ENCODE assay signal across 10 cellular contexts in the genomic region with DNA sequence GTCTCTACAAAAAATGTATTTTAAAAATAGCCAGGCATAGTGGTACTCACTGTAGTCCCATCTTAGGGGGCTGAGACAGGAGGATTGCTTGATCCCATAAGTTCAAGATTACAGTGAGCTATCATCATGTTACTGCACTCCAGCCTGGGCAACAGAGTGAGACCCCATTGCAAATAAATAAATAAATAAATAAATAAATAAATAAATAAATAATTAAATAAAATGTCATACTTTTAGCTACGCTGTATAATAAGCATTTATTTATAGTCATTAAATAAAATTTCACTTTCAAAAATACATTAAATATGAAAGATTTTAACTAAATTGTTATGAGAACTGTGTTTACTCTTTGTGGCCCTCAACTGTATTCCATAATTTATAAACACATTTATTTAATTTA.
"Had no signal": no experiment of that assay in that cellular context is flagged by ENCODE, and none has a peak within 500 bp of the region (broad histone marks: within the 10 kb centered on the region; RNA-seq: fewer than 3 reads in every experiment).

No MANE protein-coding gene starts in this region.

- H3K27me3 Mint-ChIP-seq: IgD-negative memory B cell had no signal

- H3K27ac Mint-ChIP-seq: GM23338, H9, HFFc6, IgD-negative memory B cell had no signal

- FAIRE-seq: H1, H54, HepG2 had no signal

- ATAC-seq: GM23338, HepG2 had no signal

- DNase-seq: H9, HCEC 1CT, HFFc6, KBM-7 had no signal

- H3K4me3 ChIP-seq: GM23338 had no signal

- H3K36me3 Mint-ChIP-seq: IgD-negative memory B cell had no signal

- H3K4me2 ChIP-seq: GM23338 had no signal

- H3K27ac ChIP-seq: HL-60 had no signal

- H3K4me1 Mint-ChIP-seq: IgD-negative memory B cell had no signal

- H3K4me3 Mint-ChIP-seq: GM23338, H9, HFFc6, IgD-negative memory B cell had no signal
